In the genomic region with DNA sequence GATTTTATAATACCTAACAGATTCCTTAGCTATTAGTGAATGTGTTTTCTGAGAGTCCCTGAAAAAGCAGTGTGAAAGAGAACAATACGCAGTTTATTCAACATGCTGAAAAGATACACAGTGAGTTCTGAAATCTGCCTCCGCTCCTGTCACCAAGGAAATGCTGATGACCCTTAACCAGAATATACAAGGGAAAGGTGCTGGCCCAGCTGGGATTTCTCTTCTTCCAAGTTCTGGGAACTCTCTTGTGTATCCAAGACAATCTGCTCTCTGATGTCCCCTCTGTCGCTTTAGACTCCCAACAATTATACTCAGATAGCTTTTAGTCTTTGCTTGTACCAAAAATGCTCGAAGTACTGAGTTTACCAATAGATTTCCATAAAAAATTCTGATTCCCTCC, we compare ENCODE assay signal across 25 cellular contexts.
"Had no signal": no experiment of that assay in that cellular context is flagged by ENCODE, and none has a peak within 500 bp of the region (broad histone marks: within the 10 kb centered on the region; RNA-seq: fewer than 3 reads in every experiment).

No MANE protein-coding gene starts in this region.

- H3K4me3 ChIP-seq: ascending aorta, body of pancreas, Peyer's patch, SJCRH30 had no signal

- H3K4me3 Mint-ChIP-seq: activated CD8-positive, alpha-beta T cell treated with anti-CD3 and anti-CD28 coated beads for 36 hours; activated naive CD4-positive, alpha-beta T cell treated with anti-CD3 and anti-CD28 coated beads, Interleukin-2, amount 10 ng/mL, durations not matched to agents 7 days and 5 days; activated naive CD8-positive, alpha-beta T cell treated with anti-CD3 and anti-CD28 coated beads, Interleukin-2, amount 10 ng/mL, durations not matched to agents 7 days and 5 days; activated T-cell treated with anti-CD3 and anti-CD28 coated beads, Interleukin-2, amount 50 U/mL, for 72 hours had no signal

- ATAC-seq: activated CD4-positive, CD25-positive, alpha-beta regulatory T cell treated with anti-CD3 and anti-CD28 coated beads, Interleukin-2, amount 50 U/mL, for 24 hours; activated CD8-positive, alpha-beta T cell treated with anti-CD3 and anti-CD28 coated beads for 36 hours; activated T-cell treated with anti-CD3 and anti-CD28 coated beads, Interleukin-2, amount 50 U/mL, for 72 hours; body of pancreas had no signal

- H3K36me3 Mint-ChIP-seq: activated naive CD4-positive, alpha-beta T cell treated with anti-CD3 and anti-CD28 coated beads, Interleukin-2, amount 10 ng/mL, durations not matched to agents 7 days and 5 days; activated naive CD8-positive, alpha-beta T cell treated with anti-CD3 and anti-CD28 coated beads, Interleukin-2, amount 10 ng/mL, durations not matched to agents 7 days and 5 days had no signal

- H3K27me3 ChIP-seq: ascending aorta, body of pancreas, Peyer's patch, SJCRH30 had no signal

- H3K4me1 ChIP-seq: ascending aorta, body of pancreas, Peyer's patch, SJCRH30 had no signal

- H3K9me3 ChIP-seq: ascending aorta, body of pancreas, Peyer's patch, SJCRH30, SK-N-SH had no signal

- H3K4me2 ChIP-seq: SK-N-SH had no signal

- H3K9me3 Mint-ChIP-seq: activated naive CD4-positive, alpha-beta T cell treated with anti-CD3 and anti-CD28 coated beads, Interleukin-2, amount 10 ng/mL, durations not matched to agents 7 days and 5 days; activated T-cell treated with anti-CD3 and anti-CD28 coated beads, Interleukin-2, amount 50 U/mL, for 72 hours; activated T-helper 2 cell treated with anti-CD3 and anti-CD28 coated beads, Interferon-gamma antibody, Interleukin-2, Interleukin-4, amounts not matched to agents 10 μg/mL and 5 μg/mL and 100 μg/mL, durations not matched to agents 14 hours and 24 hours and 36 hours had no signal

- H3K27me3 Mint-ChIP-seq: activated CD8-positive, alpha-beta T cell treated with anti-CD3 and anti-CD28 coated beads for 36 hours; activated naive CD4-positive, alpha-beta T cell treated with anti-CD3 and anti-CD28 coated beads, Interleukin-2, amount 10 ng/mL, durations not matched to agents 7 days and 5 days had no signal

- H3K36me3 ChIP-seq: ascending aorta, Peyer's patch, SJCRH30 had no signal

- H3K9ac ChIP-seq: SK-N-SH had no signal

- DNase-seq: activated CD4-positive, alpha-beta T cell treated with anti-CD3 and anti-CD28 coated beads for 4 hours; activated CD8-positive, alpha-beta memory T cell treated with anti-CD3 and anti-CD28 coated beads, Interleukin-2, amount 50 U/mL, for 4 hours; activated CD8-positive, alpha-beta T cell treated with anti-CD3 and anti-CD28 coated beads for 36 hours; activated gamma-delta T cell treated with Interleukin-2 at 50 U/mL for 16 hours; activated naive CD4-positive, alpha-beta T cell treated with anti-CD3 and anti-CD28 coated beads, Interleukin-2, amount 10 ng/mL, durations not matched to agents 7 days and 5 days; activated naive CD8-positive, alpha-beta T cell treated with anti-CD3 and anti-CD28 coated beads, Interleukin-2, amount 10 ng/mL, durations not matched to agents 7 days and 5 days; activated T-cell treated with anti-CD3 and anti-CD28 coated beads, Interleukin-2, amount 50 U/mL, for 72 hours; body of pancreas; Kasumi-1; KBM-7; NCI-H1092; NCI-H2029; NCI-H2107; NCI-H345; NCI-H510A; NCI-H526 treated with DMSO at 0.1 percent for 48 hours; Peyer's patch; Right ventricle myocardium superior; SJCRH30; SK-N-SH; SW 1271 had no signal

- H3K27ac ChIP-seq: ascending aorta, body of pancreas, Peyer's patch, RWPE1, SJCRH30 had no signal

- H3K27ac Mint-ChIP-seq: activated CD8-positive, alpha-beta T cell treated with anti-CD3 and anti-CD28 coated beads for 36 hours; activated naive CD4-positive, alpha-beta T cell treated with anti-CD3 and anti-CD28 coated beads, Interleukin-2, amount 10 ng/mL, durations not matched to agents 7 days and 5 days; activated naive CD8-positive, alpha-beta T cell treated with anti-CD3 and anti-CD28 coated beads, Interleukin-2, amount 10 ng/mL, durations not matched to agents 7 days and 5 days; activated T-cell treated with anti-CD3 and anti-CD28 coated beads, Interleukin-2, amount 50 U/mL, for 72 hours; activated T-helper 2 cell treated with anti-CD3 and anti-CD28 coated beads, Interferon-gamma antibody, Interleukin-2, Interleukin-4, amounts not matched to agents 10 μg/mL and 5 μg/mL and 100 μg/mL, durations not matched to agents 14 hours and 24 hours and 36 hours had no signal

- H3K4me1 Mint-ChIP-seq: activated naive CD4-positive, alpha-beta T cell treated with anti-CD3 and anti-CD28 coated beads, Interleukin-2, amount 10 ng/mL, durations not matched to agents 7 days and 5 days; activated naive CD8-positive, alpha-beta T cell treated with anti-CD3 and anti-CD28 coated beads, Interleukin-2, amount 10 ng/mL, durations not matched to agents 7 days and 5 days had no signal
